9 cellular contexts compared by ENCODE assay signal in genomic region chr22:24597076-24597475, GRCh38. TPM values are rescaled to one million over a fixed set of nuclear protein-coding genes. Genes with fewer than 3 reads are reported as not detected.
DNase-seq lines count a peak whose midpoint lies in the region; TF ChIP-seq lines count a peak whose summit lies in the region.
"Not testable (repeated sequence)": the region's sequence is repeated elsewhere in the genome, so short reads cannot be mapped to it uniquely, and the experiment has no call there.
"Had no signal": no experiment of that assay in that cellular context is flagged by ENCODE, and none has a peak within 500 bp of the region (broad histone marks: within the 10 kb centered on the region; RNA-seq: fewer than 3 reads in every experiment).

No MANE protein-coding gene starts in this region.

- H2AK5ac ChIP-seq in mesendoderm (ENCODE audit: low read length): not testable (repeated sequence)

- H3K27me3 Mint-ChIP-seq in chondrocyte (ENCODE audit: low read depth); endodermal cell (ENCODE audit: insufficient read depth); neural crest cell (ENCODE audit: low read depth): not testable (repeated sequence)

- not testable (repeated sequence) for H4K5ac ChIP-seq in mesendoderm (ENCODE audit: low read length)

- not testable (repeated sequence) for H4K8ac ChIP-seq in mesendoderm (ENCODE audit: low read depth, low read length)

- not testable (repeated sequence) for H2AFZ ChIP-seq in Karpas-422 (ENCODE audit: low read length)

- H3K4me3 Mint-ChIP-seq in chondrocyte (ENCODE audit: unreplicated experiment); endodermal cell: not testable (repeated sequence)
- peak overlapping the region; percentile 31 for H3K4me3 Mint-ChIP-seq in neural crest cell

- not testable (repeated sequence) for H3K79me2 ChIP-seq in Karpas-422 (ENCODE audit: low read length); mesendoderm (ENCODE audit: control insufficient read depth, insufficient read depth, low read length)

- not testable (repeated sequence) for H3K4ac ChIP-seq in mesendoderm (ENCODE audit: low read depth, low read length)

- H3K27ac Mint-ChIP-seq in chondrocyte (ENCODE audit: unreplicated experiment); endodermal cell; neural crest cell (ENCODE audit: unreplicated experiment): not testable (repeated sequence)

- H3K36me3 Mint-ChIP-seq in chondrocyte (ENCODE audit: low read depth); endodermal cell (ENCODE audit: low read depth); neural crest cell (ENCODE audit: low read depth): not testable (repeated sequence)

- not testable (repeated sequence) for H3K4me2 ChIP-seq in Karpas-422 (ENCODE audit: low read depth, low read length, poor library complexity, severe bottlenecking); mesendoderm (ENCODE audit: low read length)

- intact Hi-C loops in sigmoid colon (cut with DNase I): not testable (repeated sequence)

- not testable (repeated sequence) for TF ChIP-seq POLR2A in sigmoid colon (IDR thresholded peaks at IDR 0.05)

- H3K9me3 Mint-ChIP-seq in chondrocyte (ENCODE audit: low read depth); endodermal cell; neural crest cell: not testable (repeated sequence)

- 83 to 92% methylated on average over 4 to 9 of the region's 9 CpGs for WGBS in endodermal cell (ENCODE audit: insufficient coverage in 1 of 2, insufficient read length in 1 of 2), 2 experiments
- WGBS in mesendoderm (ENCODE audit: extremely low coverage, insufficient coverage, low lambda C conversion rate): no CpG with 5 or more reads among the region's 9 CpGs
- WGBS in sigmoid colon, 2 donors: 85 to 94% methylated on average over 9 of the region's 9 CpGs

- H2BK15ac ChIP-seq in mesendoderm (replicated peaks; ENCODE audit: low read depth): not testable (repeated sequence)

- H3K79me1 ChIP-seq in mesendoderm (ENCODE audit: low read length): not testable (repeated sequence)

- not testable (repeated sequence) for H3K9me3 ChIP-seq in Karpas-422 (ENCODE audit: low read length); endodermal cell (ENCODE audit: control insufficient read depth, low read length); sigmoid colon

- H3K9ac ChIP-seq in Karpas-422 (ENCODE audit: low read length); endodermal cell (ENCODE audit: extremely low read depth, low read length, poor library complexity, severe bottlenecking); mesendoderm (ENCODE audit: low read length): not testable (repeated sequence)

- H3K4me3 ChIP-seq in Karpas-422 (ENCODE audit: low read length); endodermal cell (ENCODE audit: low read length); mesendoderm (ENCODE audit: low read length); sigmoid colon: not testable (repeated sequence)

- H3K23ac ChIP-seq in mesendoderm (ENCODE audit: low read length): not testable (repeated sequence)

- not testable (repeated sequence) for H3K36me3 ChIP-seq in Karpas-422 (ENCODE audit: insufficient read depth, low read length); endodermal cell (ENCODE audit: control insufficient read depth, insufficient read depth, low read length); mesendoderm (ENCODE audit: control insufficient read depth, insufficient read depth, low read length); sigmoid colon

- H3K18ac ChIP-seq in mesendoderm (ENCODE audit: low read length): not testable (repeated sequence)

- not testable (repeated sequence) for TF ChIP-seq EP300 in sigmoid colon (IDR thresholded peaks at IDR 0.05)

- not testable (repeated sequence) for H3K4me1 Mint-ChIP-seq in chondrocyte (ENCODE audit: low read depth); neural crest cell
- peaks cover 10% of the 10 kb centered on the region for H3K4me1 Mint-ChIP-seq in endodermal cell

- H3K4me1 ChIP-seq in Karpas-422 (ENCODE audit: low read length); endodermal cell (ENCODE audit: control insufficient read depth, insufficient read depth, low read length); mesendoderm (ENCODE audit: control insufficient read depth, low read depth, low read length): not testable (repeated sequence)
- peaks cover 0 to 21% (median 12%) of the 10 kb centered on the region in 4 donors for H3K4me1 ChIP-seq in sigmoid colon

- H2BK120ac ChIP-seq in mesendoderm (ENCODE audit: low read depth, low read length): not testable (repeated sequence)

- DNase-seq in Karpas-422: peak; percentile 27
- peak; percentile 9 for DNase-seq in chondrocyte (ENCODE audit: low spot score)
- peak; percentile 38 for DNase-seq in endodermal cell
- DNase-seq in mesendoderm: peak; percentile 35
- not testable (repeated sequence) for DNase-seq in neural crest cell (ENCODE audit: low read depth, low spot score)
- peak; percentile 22 for DNase-seq in sigmoid colon

- H3K27ac ChIP-seq in C4-2B: peak overlapping the region; percentile 97
- H3K27ac ChIP-seq in Karpas-422 (ENCODE audit: low read length); endodermal cell (ENCODE audit: low read depth, low read length); mesendoderm (ENCODE audit: low read depth, low read length); sigmoid colon: not testable (repeated sequence)

- H3K56ac ChIP-seq in mesendoderm (ENCODE audit: low read length): not testable (repeated sequence)

- not testable (repeated sequence) for H4K20me1 ChIP-seq in Karpas-422 (ENCODE audit: insufficient read depth, low read depth, low read length)

- H2BK5ac ChIP-seq in mesendoderm (ENCODE audit: low read length): not testable (repeated sequence)

- not testable (repeated sequence) for H3K9me2 ChIP-seq in Karpas-422 (replicated peaks; ENCODE audit: insufficient read depth, low read length)

- H3K27me3 ChIP-seq in Karpas-422 (ENCODE audit: low read length); endodermal cell (ENCODE audit: control insufficient read depth, insufficient read depth, low read length, poor library complexity, severe bottlenecking); mesendoderm (ENCODE audit: insufficient read depth, low read length, poor library complexity); sigmoid colon: not testable (repeated sequence)

- not testable (repeated sequence) for TF ChIP-seq CTCF in C4-2B (conservative IDR thresholded peaks at IDR 0.05); chondrocyte (IDR thresholded peaks at IDR 0.05); endodermal cell (conservative IDR thresholded peaks at IDR 0.05); neural crest cell (conservative IDR thresholded peaks at IDR 0.05); sigmoid colon (IDR thresholded peaks at IDR 0.05)

RNA-seq across cellular contexts. Expression of gene LRRC75B, which starts 4.2 kb away (rescaled TPM):
- 3.6 and 6.9 TPM in 2 replicates for total RNA-seq in Karpas-422 (2014; rRNA removed; shearing (Covaris generic); ENCODE audit: low replicate concordance)
- total RNA-seq in chondrocyte (5.6 to 13.0 TPM (median 8.6 TPM) in 3 replicates), endodermal cell (10 to 100 TPM; 27.4 to 31.2 TPM), neural crest cell (15.4 and 16.7 TPM in 2 replicates), sigmoid colon (10 to 100 TPM; 11.1 to 18.6 (median 13.8) TPM)
- polyA plus RNA-seq in endodermal cell (2013, experiment 1 of 2): 30.7 TPM
- polyA plus RNA-seq in endodermal cell (2013, experiment 2 of 2): 24.6 TPM
- 4.3 TPM for polyA plus RNA-seq in mesendoderm (2013, experiment 1 of 2)
- polyA plus RNA-seq in mesendoderm (2013, experiment 2 of 2): 4.5 TPM
- 10 to 100 TPM in 1 of 3 donors, 1 to 10 TPM in 2; 2.5 to 14.4 (median 8.1) TPM for polyA plus RNA-seq in sigmoid colon
- total RNA-seq: CD4-positive, CD25-positive, alpha-beta regulatory T cell had no signal
- polyA plus RNA-seq: CD8-positive, alpha-beta memory T cell had no signal

RNA-seq across cellular contexts. Expression of gene GGT1, which starts 5.9 kb away (rescaled TPM):
- 28.6 and 36.4 TPM in 2 replicates for total RNA-seq in Karpas-422 (2014; rRNA removed; shearing (Covaris generic); ENCODE audit: low replicate concordance)
- total RNA-seq in chondrocyte (1.4 to 1.8 TPM (median 1.5 TPM) in 3 replicates), endodermal cell (10 to 100 TPM; 22.4 to 52.8 TPM), neural crest cell (1.4 and 3.3 TPM in 2 replicates), sigmoid colon (1 to 10 TPM; 2.9 to 5.4 (median 3.7) TPM)
- polyA plus RNA-seq in endodermal cell (2013, experiment 1 of 2): 6.2 TPM
- 6.4 TPM for polyA plus RNA-seq in endodermal cell (2013, experiment 2 of 2)
- 9.2 TPM for polyA plus RNA-seq in mesendoderm (2013, experiment 1 of 2)
- 8.9 TPM for polyA plus RNA-seq in mesendoderm (2013, experiment 2 of 2)
- polyA plus RNA-seq in sigmoid colon: 10 to 100 TPM; 12.6 to 33.1 (median 26.7) TPM

RNA-seq across cellular contexts. Expression of gene SNRPD3, which starts 41.3 kb away (rescaled TPM):
- 217 and 263 TPM in 2 replicates for total RNA-seq in Karpas-422 (2014; rRNA removed; shearing (Covaris generic); ENCODE audit: low replicate concordance)
- 59.3 to 84.8 TPM (median 63.9 TPM) in 3 replicates for total RNA-seq in chondrocyte
- total RNA-seq in endodermal cell: 100 to 1,000 TPM; 158 to 180 TPM
- polyA plus RNA-seq in endodermal cell (2013, experiment 1 of 2): 174 TPM
- 166 TPM for polyA plus RNA-seq in endodermal cell (2013, experiment 2 of 2)
- 174 TPM for polyA plus RNA-seq in mesendoderm (2013, experiment 1 of 2)
- 173 TPM for polyA plus RNA-seq in mesendoderm (2013, experiment 2 of 2)
- 151 and 159 TPM in 2 replicates for total RNA-seq in neural crest cell
- total RNA-seq in sigmoid colon: 100 to 1,000 TPM; 104 to 156 (median 133) TPM
- 100 to 1,000 TPM; 111 to 159 (median 146) TPM for polyA plus RNA-seq in sigmoid colon

RNA-seq across cellular contexts. Expression of gene GUCD1, which starts 42.1 kb away (rescaled TPM):
- total RNA-seq in Karpas-422 (2014; rRNA removed; shearing (Covaris generic); ENCODE audit: low replicate concordance): 116 and 144 TPM in 2 replicates
- total RNA-seq in chondrocyte (77.3 to 84.7 TPM (median 77.9 TPM) in 3 replicates), endodermal cell (10 to 100 TPM; 64.7 to 73.6 TPM), neural crest cell (94.9 and 103 TPM in 2 replicates), sigmoid colon (10 to 100 TPM; 85.6 to 98.6 (median 89.4) TPM)
- polyA plus RNA-seq in endodermal cell (2013, experiment 1 of 2): 38.1 TPM
- polyA plus RNA-seq in endodermal cell (2013, experiment 2 of 2): 44.2 TPM
- 55.2 TPM for polyA plus RNA-seq in mesendoderm (2013, experiment 1 of 2)
- polyA plus RNA-seq in mesendoderm (2013, experiment 2 of 2): 52.5 TPM
- polyA plus RNA-seq in sigmoid colon: 100 to 1,000 TPM; 153 to 301 (median 160) TPM
